Comparison of ENCODE assay signal across 13 cellular contexts in the genomic region with DNA sequence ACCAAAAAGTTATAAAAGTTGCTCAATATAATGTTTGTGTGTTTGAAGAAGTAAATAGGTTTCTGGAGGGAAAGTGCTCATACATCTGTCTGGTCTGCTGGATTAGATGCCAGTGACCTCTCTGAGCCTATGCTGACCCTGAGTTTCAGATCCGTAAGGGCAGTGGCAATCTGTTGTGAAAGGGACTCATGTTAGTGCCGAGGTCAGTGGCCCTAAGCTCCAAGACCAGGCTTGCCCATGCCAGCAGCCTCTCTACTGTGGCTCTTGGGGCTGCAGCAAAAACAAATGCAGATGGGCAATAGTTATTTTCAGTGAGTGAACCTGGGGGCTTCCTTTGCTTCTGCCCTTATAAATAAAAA. TPM values are rescaled to one million over a fixed set of nuclear protein-coding genes. Genes with fewer than 3 reads are reported as not detected.
"Had no signal": no experiment of that assay in that cellular context is flagged by ENCODE, and none has a peak within 500 bp of the region (broad histone marks: within the 10 kb centered on the region; RNA-seq: fewer than 3 reads in every experiment).

No MANE protein-coding gene starts in this region.

- ATAC-seq: activated CD4-positive, CD25-positive, alpha-beta regulatory T cell treated with anti-CD3 and anti-CD28 coated beads, Interleukin-2, amount 50 U/mL, for 24 hours; body of pancreas had no signal

- H3K36me3 Mint-ChIP-seq: mesothelial cell of epicardium had no signal

- H3K4me3 Mint-ChIP-seq: activated naive CD4-positive, alpha-beta T cell treated with anti-CD3 and anti-CD28 coated beads for 36 hours; activated T-cell treated with anti-CD3 and anti-CD28 coated beads, Interleukin-2, amount 50 U/mL, for 4 hours; mesothelial cell of epicardium; nephron; T-helper 1 cell treated with Interleukin-12 subunit alpha and Interleukin-12 subunit beta and Interleukin-4 antibody, amounts not matched to agents 30 μg/mL and 1 μg/mL, for 36 hours had no signal

- H3K4me1 Mint-ChIP-seq: nephron had no signal

- H3K36me3 ChIP-seq: heart left ventricle, sigmoid colon had no signal

- H3K4me1 ChIP-seq: body of pancreas, sigmoid colon had no signal

- H3K9me3 Mint-ChIP-seq: mesothelial cell of epicardium, nephron had no signal

- DNase-seq: activated CD4-positive, alpha-beta T cell treated with anti-CD3 and anti-CD28 coated beads, Interleukin-2, amount 50 U/mL, for 1 hour; activated CD8-positive, alpha-beta memory T cell treated with anti-CD3 and anti-CD28 coated beads, Interleukin-2, amount 50 U/mL, for 4 hours; activated naive CD4-positive, alpha-beta T cell treated with anti-CD3 and anti-CD28 coated beads for 36 hours; heart left ventricle; kidney; sigmoid colon had no signal

- H3K27me3 ChIP-seq: body of pancreas, sigmoid colon had no signal

- FAIRE-seq: frontal cortex, kidney had no signal

- H3K27ac Mint-ChIP-seq: activated naive CD4-positive, alpha-beta T cell treated with anti-CD3 and anti-CD28 coated beads for 36 hours; mesothelial cell of epicardium; nephron; T-helper 1 cell treated with Interleukin-12 subunit alpha and Interleukin-12 subunit beta and Interleukin-4 antibody, amounts not matched to agents 30 μg/mL and 1 μg/mL, for 36 hours had no signal

- H3K4me3 ChIP-seq: body of pancreas, heart left ventricle, sigmoid colon had no signal

RNA-seq across cellular contexts. Expression of gene MS4A4E, which starts 9.2 kb away (rescaled TPM):
- total RNA-seq: activated naive CD4-positive, alpha-beta T cell treated with anti-CD3 and anti-CD28 coated beads for 36 hours; activated T-cell treated with anti-CD3 and anti-CD28 coated beads, Interleukin-2, amount 50 U/mL, for 4 hours; body of pancreas; frontal cortex; mesothelial cell of epicardium had no signal

RNA-seq across cellular contexts. Expression of gene MS4A4A, which starts 28.3 kb away (rescaled TPM):
- total RNA-seq: activated naive CD4-positive, alpha-beta T cell treated with anti-CD3 and anti-CD28 coated beads for 36 hours; activated T-cell treated with anti-CD3 and anti-CD28 coated beads, Interleukin-2, amount 50 U/mL, for 4 hours; mesothelial cell of epicardium had no signal
